ENCODE assay signal across 8 cellular contexts in genomic region chr1:148263128-148263905, GRCh38.
DNase-seq lines count a peak whose midpoint lies in the region; ATAC-seq and TF ChIP-seq lines count a peak whose summit lies in the region.

No MANE protein-coding gene starts in this region.

- no peak for TF ChIP-seq CTCF in chondrocyte (IDR thresholded peaks at IDR 0.05)

- H3K4me3 Mint-ChIP-seq in chondrocyte (ENCODE audit: unreplicated experiment) = peak overlapping the region; percentile 85

- H3K9me3 Mint-ChIP-seq in chondrocyte (ENCODE audit: low read depth) = no peaks in the 10 kb centered on the region

- peak; percentile 79 for ATAC-seq in GM21619 (IDR thresholded peaks at IDR 0.05; ENCODE audit: unreplicated experiment)
- ATAC-seq in activated CD4-positive, CD25-positive, alpha-beta regulatory T cell treated with anti-CD3 and anti-CD28 coated beads, Interleukin-2, amount 50 U/mL, for 24 hours = peak; percentile 89 to 92
- ATAC-seq in left colon = peak; percentile 86

- no peaks in the 10 kb centered on the region for H3K36me3 Mint-ChIP-seq in chondrocyte (ENCODE audit: low read depth)

- H3K4me1 Mint-ChIP-seq in chondrocyte (ENCODE audit: low read depth) = peaks cover 12% of the 10 kb centered on the region

- intact Hi-C loops in left colon (cut with DNase I, micrococcal nuclease) = no loop called here

- peak; percentile 85 for DNase-seq in DMS153 treated with DMSO at 0.1 percent for 48 hours (lab: John Stamatoyannopoulos, UW; ENCODE audit: unreplicated experiment)
- DNase-seq in NCI-H1105 (lab: John Stamatoyannopoulos, UW) = peak; percentile 72
- DNase-seq in chondrocyte (ENCODE audit: low spot score) = no peak
- DNase-seq in left colon = peak; percentile 74 to 76
- peak; percentile 68 to 69 for DNase-seq in stimulated activated CD4-positive, alpha-beta T cell treated with anti-CD3 and anti-CD28 coated beads, Interleukin-2, amount 100 ng/mL, for 24 hours
- DNase-seq in COR-L47 (lab: John Stamatoyannopoulos, UW) = no peak

- peak overlapping the region; percentile 82 for H3K27ac Mint-ChIP-seq in chondrocyte (ENCODE audit: unreplicated experiment)

- H3K27me3 Mint-ChIP-seq in chondrocyte (ENCODE audit: low read depth) = peaks cover 11% of the 10 kb centered on the region

Comparison
In these comparisons a context has a peak if more than half of its experiments do, and no peak if none do; other contexts are left out.
1. DNase-seq: peak in DMS153 treated with DMSO at 0.1 percent for 48 hours (single experiment), NCI-H1105 (single experiment), left colon (2 of 2) and stimulated activated CD4-positive, alpha-beta T cell treated with anti-CD3 and anti-CD28 coated beads, Interleukin-2, amount 100 ng/mL, for 24 hours (2 of 2); none in chondrocyte (single experiment) and COR-L47 (single experiment).
2. Peak in every context shown above with its lines, with median percentiles within 50 percentile points of each other: ATAC-seq.